31 cellular contexts compared by ENCODE assay signal in genomic region chr4:72893354-72894066, GRCh38.
DNase-seq lines count a peak whose midpoint lies in the region; ATAC-seq and TF ChIP-seq lines count a peak whose summit lies in the region.
"Had no signal": no experiment of that assay in that cellular context is flagged by ENCODE, and none has a peak within 500 bp of the region (broad histone marks: within the 10 kb centered on the region; RNA-seq: fewer than 3 reads in every experiment).

No MANE protein-coding gene starts in this region.

- H3K27me3 Mint-ChIP-seq in stimulated activated naive CD8-positive, alpha-beta T cell treated with anti-CD3 and anti-CD28 coated beads, Interleukin-15, amount 100 ng/mL, for 72 hours: no peaks in the 10 kb centered on the region
- no peaks in the 10 kb centered on the region for H3K27me3 Mint-ChIP-seq in glutamatergic neuron (ENCODE audit: unreplicated experiment)

- no peak overlapping the region for H3K4me3 Mint-ChIP-seq in stimulated activated naive CD8-positive, alpha-beta T cell treated with anti-CD3 and anti-CD28 coated beads, Interleukin-15, amount 100 ng/mL, for 72 hours
- H3K4me3 Mint-ChIP-seq in glutamatergic neuron (ENCODE audit: unreplicated experiment): no peak overlapping the region
- H3K4me3 Mint-ChIP-seq: activated T-cell treated with anti-CD3 and anti-CD28 coated beads, Interleukin-2, amount 50 U/mL, for 24 hours; CD4-positive, alpha-beta memory T cell; natural killer cell; stimulated activated naive B cell treated with anti-CD40 and anti-IgM and Interleukin-4, amounts not matched to agents 10 μg/mL and 1 μg/mL and 100 μg/mL, for 72 hours had no signal

- ATAC-seq in left lung: peak; percentile 68
- ATAC-seq in stimulated activated naive CD8-positive, alpha-beta T cell treated with anti-CD3 and anti-CD28 coated beads, Interleukin-15, amount 100 ng/mL, for 72 hours: no peak
- ATAC-seq: A549; natural killer cell; PC-3; stimulated activated naive B cell treated with anti-CD40 and anti-IgM and Interleukin-4, amounts not matched to agents 10 μg/mL and 1 μg/mL and 100 μg/mL, for 72 hours had no signal

- peaks cover 0 to 5% of the 10 kb centered on the region in 2 donors for H3K9me3 Mint-ChIP-seq in stimulated activated naive CD8-positive, alpha-beta T cell treated with anti-CD3 and anti-CD28 coated beads, Interleukin-15, amount 100 ng/mL, for 72 hours
- H3K9me3 Mint-ChIP-seq in glutamatergic neuron (ENCODE audit: unreplicated experiment): peaks cover 3% of the 10 kb centered on the region
- H3K9me3 Mint-ChIP-seq: activated T-cell treated with anti-CD3 and anti-CD28 coated beads, Interleukin-2, amount 50 U/mL, for 24 hours; CD4-positive, alpha-beta memory T cell had no signal

- no peak for TF ChIP-seq CTCF in 22Rv1 (IDR thresholded peaks at IDR 0.05)
- no peak for TF ChIP-seq CTCF in left lung (IDR thresholded peaks at IDR 0.05)
- no peak for TF ChIP-seq CTCF in parathyroid adenoma (IDR thresholded peaks at IDR 0.05)
- TF ChIP-seq CTCF in glutamatergic neuron (IDR thresholded peaks at IDR 0.05; ENCODE audit: partially characterized antibody, unreplicated experiment): no peak

- peak; percentile 44 for DNase-seq in adipocyte (ENCODE audit: low read depth)
- DNase-seq in left lung: no peak
- DNase-seq in stimulated activated naive CD8-positive, alpha-beta T cell treated with anti-CD3 and anti-CD28 coated beads, Interleukin-15, amount 100 ng/mL, for 72 hours: no peak
- DNase-seq in T1000 (lab: John Stamatoyannopoulos, UW): no peak
- no peak for DNase-seq in G401 (ENCODE audit: low spot score)
- DNase-seq in glutamatergic neuron: no peak
- DNase-seq: activated CD4-positive, alpha-beta T cell treated with anti-CD3 and anti-CD28 coated beads for 4 hours; activated CD8-positive, alpha-beta memory T cell treated with anti-CD3 and anti-CD28 coated beads for 24 hours; activated T-cell treated with anti-CD3 and anti-CD28 coated beads, Interleukin-2, amount 50 U/mL, for 24 hours; AML-193; amniotic stem cell; CD4-positive, alpha-beta memory T cell; effector CD4-positive, alpha-beta T cell; H7; head of caudate nucleus; midbrain; natural killer cell; NCI-H1694; NCI-H510A treated with DMSO at 0.1 percent for 48 hours; NK-92 treated with Interleukin-12 subunit alpha and Interleukin-12 subunit beta, amount 100 ng/mL, for 24 hours; PC-3; posterior cingulate gyrus; sigmoid colon; stimulated activated naive B cell treated with anti-CD40 and anti-IgM and Interleukin-4, amounts not matched to agents 10 μg/mL and 1 μg/mL and 100 μg/mL, for 72 hours; T-helper 2 cell; thyroid gland had no signal

- H3K36me3 Mint-ChIP-seq in glutamatergic neuron (ENCODE audit: unreplicated experiment): no peaks in the 10 kb centered on the region
- H3K36me3 Mint-ChIP-seq: CD4-positive, alpha-beta memory T cell; natural killer cell; stimulated activated naive B cell treated with anti-CD40 and anti-IgM and Interleukin-4, amounts not matched to agents 10 μg/mL and 1 μg/mL and 100 μg/mL, for 72 hours had no signal

- H3K36me3 ChIP-seq in adipocyte (ENCODE audit: control insufficient read depth, insufficient read depth, low read length, severe bottlenecking) (no peaks in the 10 kb centered on the region), left lung (no peaks in the 10 kb centered on the region), parathyroid adenoma (ENCODE audit: control insufficient read depth, insufficient read depth, low read length) (no peaks in the 10 kb centered on the region)
- H3K36me3 ChIP-seq: breast epithelium, sigmoid colon, thyroid gland had no signal

- H3K27ac Mint-ChIP-seq in stimulated activated naive CD8-positive, alpha-beta T cell treated with anti-CD3 and anti-CD28 coated beads, Interleukin-15, amount 100 ng/mL, for 72 hours: no peak overlapping the region
- H3K27ac Mint-ChIP-seq in glutamatergic neuron (ENCODE audit: unreplicated experiment): no peak overlapping the region
- H3K27ac Mint-ChIP-seq: activated T-cell treated with anti-CD3 and anti-CD28 coated beads, Interleukin-2, amount 50 U/mL, for 24 hours; CD4-positive, alpha-beta memory T cell; natural killer cell; stimulated activated naive B cell treated with anti-CD40 and anti-IgM and Interleukin-4, amounts not matched to agents 10 μg/mL and 1 μg/mL and 100 μg/mL, for 72 hours had no signal

- peak overlapping the region; percentile 55 for H3K27ac ChIP-seq in 22Rv1
- peak overlapping the region in 1 of 2 donors; percentile 40 for H3K27ac ChIP-seq in left lung
- peak overlapping the region; percentile 59 for H3K27ac ChIP-seq in parathyroid adenoma
- H3K27ac ChIP-seq: A549, breast epithelium, epithelial cell of prostate, thyroid gland had no signal

- H3K79me2 ChIP-seq in parathyroid adenoma: no peaks in the 10 kb centered on the region

- H3K9ac ChIP-seq in adipocyte (ENCODE audit: low read length): no peak overlapping the region
- H3K9ac ChIP-seq in parathyroid adenoma: no peak overlapping the region

- H3K4me1 ChIP-seq in adipocyte (ENCODE audit: control insufficient read depth, insufficient read depth, low read length): peaks cover 26% of the 10 kb centered on the region
- peaks cover 3 to 8% of the 10 kb centered on the region in 2 donors for H3K4me1 ChIP-seq in left lung
- H3K4me1 ChIP-seq in parathyroid adenoma: peaks cover 7% of the 10 kb centered on the region
- H3K4me1 ChIP-seq: A549, breast epithelium, sigmoid colon had no signal

- in situ Hi-C loops in G401 (cut with HindIII; ENCODE audit: low sequenced_read_pairs): no loop called here

- no peak overlapping the region for H3K4me2 ChIP-seq in parathyroid adenoma (ENCODE audit: low read length)
- H3K4me2 ChIP-seq: A549 had no signal

- no peaks in the 10 kb centered on the region for H3K9me3 ChIP-seq in adipocyte (ENCODE audit: control insufficient read depth, low read length)
- no peaks in the 10 kb centered on the region for H3K9me3 ChIP-seq in left lung
- no peaks in the 10 kb centered on the region for H3K9me3 ChIP-seq in parathyroid adenoma (ENCODE audit: control insufficient read depth, low read length)
- H3K9me3 ChIP-seq: A549, breast epithelium, sigmoid colon, thyroid gland had no signal

- H3K4me3 ChIP-seq in adipocyte (ENCODE audit: low read length) (no peak overlapping the region), left lung (no peak overlapping the region), parathyroid adenoma (ENCODE audit: low read depth, low read length) (no peak overlapping the region)
- H3K4me3 ChIP-seq: A549, breast epithelium, sigmoid colon, thyroid gland had no signal

- H3K4me1 Mint-ChIP-seq in stimulated activated naive CD8-positive, alpha-beta T cell treated with anti-CD3 and anti-CD28 coated beads, Interleukin-15, amount 100 ng/mL, for 72 hours: no peaks in the 10 kb centered on the region
- H3K4me1 Mint-ChIP-seq in glutamatergic neuron (ENCODE audit: low read depth, unreplicated experiment): peaks cover 6% of the 10 kb centered on the region
- H3K4me1 Mint-ChIP-seq: CD4-positive, alpha-beta memory T cell; natural killer cell; stimulated activated naive B cell treated with anti-CD40 and anti-IgM and Interleukin-4, amounts not matched to agents 10 μg/mL and 1 μg/mL and 100 μg/mL, for 72 hours had no signal

- peak overlapping the region; percentile 38 for H2AFZ ChIP-seq in parathyroid adenoma

- intact Hi-C loops in left lung (cut with DNase I): loop anchor here in 1 of 2 donors (10.0 kb wide), 1 partner anchor 111 kb away; no protein-coding TSS in a partner anchor

- no peaks in the 10 kb centered on the region for H3K27me3 ChIP-seq in adipocyte (replicated peaks; ENCODE audit: control insufficient read depth, insufficient read depth, low read length)
- H3K27me3 ChIP-seq in left lung: no peaks in the 10 kb centered on the region
- no peaks in the 10 kb centered on the region for H3K27me3 ChIP-seq in parathyroid adenoma (ENCODE audit: control insufficient read depth, insufficient read depth, low read length)
- H3K27me3 ChIP-seq: breast epithelium, sigmoid colon, thyroid gland had no signal
